ENCODE assay signal across 9 cellular contexts in the genomic region with DNA sequence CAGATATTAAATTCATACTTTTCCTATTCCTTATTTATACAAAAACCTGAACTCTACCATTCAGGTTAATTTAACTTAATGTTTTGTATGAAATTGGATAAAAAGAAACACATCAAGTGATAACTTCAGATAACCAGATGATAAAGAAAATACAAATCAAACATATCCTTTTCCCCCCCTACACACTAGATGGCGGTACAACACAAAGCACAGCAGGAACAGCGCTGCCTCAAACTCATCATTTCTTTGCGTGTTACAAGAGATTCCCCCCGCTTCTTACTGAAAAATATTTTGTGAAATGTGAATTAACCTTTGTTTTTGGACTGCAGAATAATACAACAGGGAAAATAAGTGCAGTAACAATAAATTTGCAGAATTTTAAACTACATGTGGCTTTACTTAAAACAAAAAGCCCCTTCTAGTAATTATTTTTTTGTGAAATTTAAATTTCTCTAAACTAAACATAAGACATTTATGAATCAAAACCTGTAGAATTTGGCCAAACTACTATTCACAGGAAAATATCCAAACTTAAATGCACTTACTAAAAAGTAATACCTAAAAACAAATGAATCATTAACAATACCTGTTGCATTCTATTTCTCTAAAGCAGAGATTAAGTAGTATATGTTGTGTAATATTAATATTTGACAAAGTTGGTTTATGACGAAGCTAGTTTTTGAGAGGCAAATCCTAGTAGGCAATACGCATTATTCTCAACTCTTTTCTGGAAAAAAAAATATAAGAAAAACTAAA.
DNase-seq lines count a peak whose midpoint lies in the region; ATAC-seq and TF ChIP-seq lines count a peak whose summit lies in the region.
"Had no signal": no experiment of that assay in that cellular context is flagged by ENCODE, and none has a peak within 500 bp of the region (broad histone marks: within the 10 kb centered on the region; RNA-seq: fewer than 3 reads in every experiment).

No MANE protein-coding gene starts in this region.

- no peak overlapping the region for H4K8ac ChIP-seq in neuronal stem cell (ENCODE audit: low read depth, low read length)

- H3K27ac ChIP-seq in AG04450 (ENCODE audit: low read depth, low read length), result no peak overlapping the region
- H3K27ac ChIP-seq in fibroblast of lung (ENCODE audit: insufficient read depth, low read length), result no peak overlapping the region
- H3K27ac ChIP-seq in neuronal stem cell (replicated peaks; ENCODE audit: low read length), result no peak overlapping the region
- H3K27ac ChIP-seq: skin epidermis had no signal

- H3K4me1 ChIP-seq in fibroblast of lung (ENCODE audit: control insufficient read depth, extremely low read depth, insufficient read depth, low read length) (peaks cover 5% of the 10 kb centered on the region), neuronal stem cell (ENCODE audit: control insufficient read depth in 2 of 2, insufficient read depth in 1 of 2, low read depth in 1 of 2, low read length in 2 of 2) (peaks cover 0 to 2% of the 10 kb centered on the region in 2 donors)

- no peak overlapping the region for H2BK5ac ChIP-seq in neuronal stem cell (ENCODE audit: low read length)

- H3K4me2 ChIP-seq in fibroblast of lung (ENCODE audit: extremely low read depth, insufficient read depth, low read length) (no peak overlapping the region), neuronal stem cell (ENCODE audit: insufficient read depth, low read length, poor library complexity, severe bottlenecking) (no peak overlapping the region)

- H4K91ac ChIP-seq in neuronal stem cell (ENCODE audit: low read depth, low read length, poor library complexity), result no peak overlapping the region

- H3K23ac ChIP-seq in neuronal stem cell (ENCODE audit: low read depth, low read length, poor library complexity), result no peak overlapping the region

- H2BK15ac ChIP-seq in neuronal stem cell (ENCODE audit: low read length), result no peak overlapping the region

- no peaks in the 10 kb centered on the region for H4K20me1 ChIP-seq in fibroblast of lung (ENCODE audit: control insufficient read depth, extremely low read depth, insufficient read depth, low read length)

- WGBS in neuronal stem cell (ENCODE audit: extremely low coverage in 2 of 2, insufficient read length in 2 of 2, insufficient replicate concordance in 1 of 2), 2 donors, result no CpG with 5 or more reads among the region's 6 CpGs

- H3K18ac ChIP-seq in neuronal stem cell (ENCODE audit: low read length), result no peak overlapping the region

- CTCF ChIA-PET in AG04450 (lab: Charles Lee), result interaction anchor here (0.5 to 2.6 kb wide), 27 partner anchors 9 to 650 kb away, joined by 3 to 116 read pairs (median 4); no protein-coding TSS in a partner anchor

- no peaks in the 10 kb centered on the region for H3K79me1 ChIP-seq in neuronal stem cell (ENCODE audit: low read depth, low read length)

- POLR2A ChIA-PET in AG04450 (lab: Yijun Ruan, JAX), result no interaction called here

- H2AK5ac ChIP-seq in neuronal stem cell (ENCODE audit: low read depth, low read length), result no peak overlapping the region

- peak; percentile 87 for ATAC-seq in HG03159 (IDR thresholded peaks at IDR 0.05; ENCODE audit: unreplicated experiment)

- H2BK12ac ChIP-seq in neuronal stem cell (ENCODE audit: low read length), result no peak overlapping the region

- intact Hi-C loops in posterior vena cava (cut with DNase I), result loop anchor here (5.0 kb wide), 1 partner anchor 215 kb away; no protein-coding TSS in a partner anchor

- peak; percentile 64 for DNase-seq in AG04450 (ENCODE audit: low read depth, low spot score)
- peak; percentile 38 for DNase-seq in NCI-H446 treated with DMSO at 0.1 percent for 48 hours (lab: John Stamatoyannopoulos, UW)
- peak; percentile 16 to 43 for DNase-seq in activated CD4-positive, alpha-beta T cell treated with anti-CD3 and anti-CD28 coated beads, Interleukin-2, amount 50 U/mL, for 48 hours
- peak; percentile 67 to 87 for DNase-seq in fibroblast of lung (ENCODE audit: low read depth in 2 of 2)
- DNase-seq in neuronal stem cell (ENCODE audit: low spot score), result peak; percentile 58
- DNase-seq in posterior vena cava (ENCODE audit: low spot score), result no peak

- no peaks in the 10 kb centered on the region for H3K36me3 ChIP-seq in fibroblast of lung (ENCODE audit: control insufficient read depth, insufficient read depth, low read length)
- peaks cover 2 to 38% of the 10 kb centered on the region in 2 donors for H3K36me3 ChIP-seq in neuronal stem cell (replicated peaks in 1 of 2; ENCODE audit: control insufficient read depth in 2 of 2, insufficient read depth in 2 of 2, low read length in 2 of 2)

- peak; percentile 96 for TF ChIP-seq CTCF in AG04450 (IDR thresholded peaks at IDR 0.05; ENCODE audit: low read depth, low read length)
- TF ChIP-seq CTCF in GM12873 (IDR thresholded peaks at IDR 0.05; ENCODE audit: insufficient read depth, low read depth, low read length, missing control alignments), result peak; percentile 75
- TF ChIP-seq CTCF in fibroblast of lung (conservative IDR thresholded peaks at IDR 0.05 in 1 of 2, IDR thresholded peaks at IDR 0.05 in 1 of 2; ENCODE audit: low read depth in 1 of 2, low read length in 2 of 2), result peak; percentile 91 to 96

- no peak overlapping the region for H2BK120ac ChIP-seq in neuronal stem cell (ENCODE audit: low read depth, low read length)

- H3K79me2 ChIP-seq in fibroblast of lung (ENCODE audit: control insufficient read depth, insufficient read depth, low read length), result no peaks in the 10 kb centered on the region

- H3K9ac ChIP-seq in fibroblast of lung (ENCODE audit: insufficient read depth, low read length), result no peak overlapping the region
- no peak overlapping the region for H3K9ac ChIP-seq in neuronal stem cell (ENCODE audit: low read depth, low read length, poor library complexity)

- H3K4ac ChIP-seq in neuronal stem cell (ENCODE audit: low read length), result no peak overlapping the region

- H3K14ac ChIP-seq in neuronal stem cell (ENCODE audit: low read length), result no peak overlapping the region

- H3K27me3 ChIP-seq in AG04450 (ENCODE audit: control insufficient read depth, insufficient read depth, low read length), result no peaks in the 10 kb centered on the region
- H3K27me3 ChIP-seq in fibroblast of lung (ENCODE audit: control insufficient read depth, insufficient read depth, low read length), result no peaks in the 10 kb centered on the region
- H3K27me3 ChIP-seq in neuronal stem cell (ENCODE audit: control insufficient read depth in 3 of 3, insufficient read depth in 3 of 3, low read depth in 1 of 3, low read length in 3 of 3), result no peaks in the 10 kb centered on the region

- no peaks in the 10 kb centered on the region for H3K9me3 ChIP-seq in AG04450 (ENCODE audit: control insufficient read depth, insufficient read depth, low read length)
- H3K9me3 ChIP-seq in fibroblast of lung (ENCODE audit: control insufficient read depth, insufficient read depth, low read depth, low read length), result no peaks in the 10 kb centered on the region
- H3K9me3 ChIP-seq in neuronal stem cell (replicated peaks in 1 of 2; ENCODE audit: control insufficient read depth in 2 of 2, insufficient read depth in 1 of 2, low read depth in 1 of 2, low read length in 2 of 2), result no peaks in the 10 kb centered on the region

- H2AFZ ChIP-seq in fibroblast of lung (ENCODE audit: low read length) (no peak overlapping the region), neuronal stem cell (ENCODE audit: low read length) (no peak overlapping the region)

- H3K4me3 ChIP-seq in AG04450 (ENCODE audit: low read depth, low read length), result no peak overlapping the region
- no peak overlapping the region for H3K4me3 ChIP-seq in fibroblast of lung (replicated peaks in 1 of 4; ENCODE audit: control extremely low read depth in 1 of 4, insufficient read depth in 1 of 4, low read depth in 3 of 4, low read length in 4 of 4)
- H3K4me3 ChIP-seq in neuronal stem cell (ENCODE audit: low read length in 2 of 2), result no peak overlapping the region
- H3K4me3 ChIP-seq: skin epidermis had no signal
